Comparison of ENCODE assay signal across 1 cellular context in the genomic region with DNA sequence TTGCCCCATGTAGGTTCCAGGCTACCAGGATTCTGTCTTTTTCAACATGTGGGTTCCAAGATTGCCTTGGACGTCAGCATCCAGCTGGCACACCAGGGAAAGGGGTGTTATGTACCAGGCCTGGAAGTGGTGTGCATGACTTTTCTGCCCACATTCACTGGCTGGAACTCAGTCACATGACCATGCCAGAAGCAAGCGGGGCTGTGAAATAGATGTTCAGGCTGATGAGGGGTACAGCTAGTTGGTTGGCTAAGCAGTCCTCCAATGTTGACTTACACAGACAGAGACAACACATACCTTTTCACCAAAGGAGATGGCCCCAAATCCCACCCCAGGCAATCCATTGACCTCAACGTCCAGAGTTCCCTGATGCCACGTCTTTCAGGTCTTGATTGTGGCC.
TF ChIP-seq lines count a peak whose summit lies in the region.

No MANE protein-coding gene starts in this region.

TF ChIP-seq in K562, 482 proteins besides CTCF, POLR2A, EP300 and RAD21 (continued from another document):
- no peak for TF ChIP-seq THRB (CRISPR knock-in tag; conservative IDR thresholded peaks at IDR 0.05)
- no peak for TF ChIP-seq HNRNPL (IDR thresholded peaks at IDR 0.05; ENCODE audit: low read depth, low read length)
- no peak for TF ChIP-seq JUNB (CRISPR knock-in tag; conservative IDR thresholded peaks at IDR 0.05)
- no peak for TF ChIP-seq PRPF4 (IDR thresholded peaks at IDR 0.05; ENCODE audit: insufficient read depth, low read depth, low read length, poor library complexity, severe bottlenecking)
TF ChIP-seq in K562: peak in this region for 4.
